In the genomic region with DNA sequence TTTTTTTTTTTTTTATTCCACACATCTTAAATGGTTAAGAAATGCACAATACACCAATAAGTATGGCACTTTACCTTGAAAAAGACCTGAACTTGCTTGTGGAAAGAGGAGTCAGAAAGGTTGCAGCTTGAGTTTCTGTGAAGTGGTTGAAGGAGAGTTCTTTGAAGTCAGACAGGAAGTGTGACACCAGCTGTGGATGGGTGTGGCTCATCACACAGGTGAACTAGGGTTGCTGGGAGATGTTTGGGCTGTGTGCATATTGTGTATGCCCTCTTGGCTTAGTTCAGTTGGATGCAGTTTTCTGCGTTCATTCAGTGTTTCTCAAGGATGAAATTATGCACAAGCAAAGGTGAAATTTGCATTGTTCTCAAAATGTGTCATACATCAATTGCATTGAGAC, we compare ENCODE assay signal across 8 cellular contexts. TPM values are rescaled to one million over a fixed set of nuclear protein-coding genes. Genes with fewer than 3 reads are reported as not detected.
DNase-seq lines count a peak whose midpoint lies in the region; ATAC-seq and TF ChIP-seq lines count a peak whose summit lies in the region.

No MANE protein-coding gene starts in this region.

- no peak for TF ChIP-seq POLR2A in body of pancreas (IDR thresholded peaks at IDR 0.05)

- peaks cover 78% of the 10 kb centered on the region for H3K4me1 ChIP-seq in OCI-LY7 (ENCODE audit: insufficient read depth, low read length, poor library complexity, severe bottlenecking)
- H3K4me1 ChIP-seq in body of pancreas: peaks cover 54% of the 10 kb centered on the region

- H3K27me3 ChIP-seq in WERI-Rb-1 (ENCODE audit: insufficient read depth, low read depth, severe bottlenecking) (no peaks in the 10 kb centered on the region), body of pancreas (no peaks in the 10 kb centered on the region)

- DNase-seq in OCI-LY7 (ENCODE audit: low spot score) (peak; percentile 85), WERI-Rb-1 (no peak), body of pancreas (no peak), GM19240 (ENCODE audit: insufficient read length, low spot score) (no peak), NCI-H524 treated with DMSO at 0.1 percent for 48 hours (lab: John Stamatoyannopoulos, UW) (no peak)
- DNase-seq in activated gamma-delta T cell treated with anti-CD3 and anti-CD28 coated beads, Interleukin-2, amount 50 U/mL, for 16 hours (ENCODE audit: low read depth): peak; percentile 43

- peak; percentile 45 for ATAC-seq in GM21447 (IDR thresholded peaks at IDR 0.05; ENCODE audit: unreplicated experiment)
- no peak for ATAC-seq in body of pancreas

- H3K9me2 ChIP-seq in OCI-LY7 (ENCODE audit: insufficient read depth, low read length): no peaks in the 10 kb centered on the region

- BruUV-seq in OCI-LY7 (replicated peaks; lab: Mats Ljungman, UMichigan): no TSS peak

- H3K36me3 ChIP-seq in OCI-LY7 (ENCODE audit: insufficient read depth, low read length) (peaks cover 88% of the 10 kb centered on the region), WERI-Rb-1 (peaks cover 97% of the 10 kb centered on the region), body of pancreas (replicated peaks in 1 of 2; ENCODE audit: insufficient read depth in 1 of 2, low read depth in 2 of 2) (peaks cover 0 to 18% of the 10 kb centered on the region in 2 donors)

- peaks cover 82% of the 10 kb centered on the region for H3K79me2 ChIP-seq in OCI-LY7 (ENCODE audit: insufficient read depth, low read depth, low read length)

- POLR2A ChIA-PET in OCI-LY7 (lab: Charles Lee): interaction anchor here (1.0 to 1.7 kb wide), 2 partner anchors 8 to 36 kb away, joined by 6 to 8 read pairs; no protein-coding TSS in a partner anchor

- H3K4me2 ChIP-seq in OCI-LY7 (ENCODE audit: low read length): peak overlapping the region; percentile 58

- no peak overlapping the region for H2AFZ ChIP-seq in OCI-LY7 (ENCODE audit: low read length)

- CTCF ChIA-PET in OCI-LY7 (lab: Charles Lee; ENCODE audit: unreplicated experiment): interaction anchor here (1.0 to 1.1 kb wide), 2 partner anchors 11 to 36 kb away, joined by 3 to 4 read pairs; no protein-coding TSS in a partner anchor

- H3K9me3 ChIP-seq in OCI-LY7 (ENCODE audit: low read length): no peaks in the 10 kb centered on the region
- H3K9me3 ChIP-seq in WERI-Rb-1 (ENCODE audit: severe bottlenecking): no peaks in the 10 kb centered on the region
- H3K9me3 ChIP-seq in body of pancreas: no peaks in the 10 kb centered on the region

- peak overlapping the region; percentile 17 for H3K4me3 ChIP-seq in OCI-LY7 (ENCODE audit: low read depth, low read length, poor library complexity, severe bottlenecking)
- H3K4me3 ChIP-seq in skin epidermis: no peak overlapping the region
- H3K4me3 ChIP-seq in WERI-Rb-1 (ENCODE audit: low read depth, low read length): no peak overlapping the region
- no peak overlapping the region for H3K4me3 ChIP-seq in body of pancreas

- peak overlapping the region; percentile 54 for H3K27ac ChIP-seq in OCI-LY7 (ENCODE audit: low read depth, low read length, poor library complexity, severe bottlenecking)
- peak overlapping the region in 13 of 21 experiments; percentile 18 to 95 (median 51) for H3K27ac ChIP-seq in skin epidermis
- H3K27ac ChIP-seq in WERI-Rb-1: no peak overlapping the region
- H3K27ac ChIP-seq in body of pancreas: no peak overlapping the region

- intact Hi-C loops in OCI-LY7 (cut with micrococcal nuclease; ENCODE audit: unreplicated experiment): loop anchor here (10.0 kb wide), 2 partner anchors 277 to 457 kb away; partner anchors contain the start of gene ABHD2
- intact Hi-C loops in body of pancreas (cut with DNase I): no loop called here

- WGBS in body of pancreas, 2 donors: 89 to 91% methylated on average over 1 of the region's 1 CpG

- TF ChIP-seq CTCF in OCI-LY7 (conservative IDR thresholded peaks at IDR 0.05; ENCODE audit: low read length): no peak
- no peak for TF ChIP-seq CTCF in WERI-Rb-1 (IDR thresholded peaks at IDR 0.05; ENCODE audit: low read depth, low read length)
- no peak for TF ChIP-seq CTCF in body of pancreas (IDR thresholded peaks at IDR 0.05)

- peaks cover 57% of the 10 kb centered on the region for H4K20me1 ChIP-seq in OCI-LY7 (ENCODE audit: insufficient read depth, low read length)

RNA-seq across cellular contexts. Expression of gene AEN, which starts 6.3 kb away (rescaled TPM):
- total RNA-seq in OCI-LY7 (2014; rRNA removed; shearing (Covaris generic)): 55.9 and 66.6 TPM in 2 replicates
- total RNA-seq in OCI-LY7 (2022) (41.7 and 43.1 TPM in 2 replicates), body of pancreas (10 to 100 TPM; 20.4 to 23.3 TPM)

RNA-seq across cellular contexts. Expression of gene ISG20, which starts 11.4 kb away (rescaled TPM):
- total RNA-seq in OCI-LY7 (2014; rRNA removed; shearing (Covaris generic)): 345 and 502 TPM in 2 replicates
- total RNA-seq in OCI-LY7 (2022): 244 and 310 TPM in 2 replicates
- 10 to 100 TPM in 1 of 2 donors, 1 to 10 TPM in 1; 2.9 to 25.4 TPM for total RNA-seq in body of pancreas

Comparison
In these comparisons a context has a peak if more than half of its experiments do, and no peak if none do; other contexts are left out.
1. DNase-seq: peak in OCI-LY7 (single experiment) and activated gamma-delta T cell treated with anti-CD3 and anti-CD28 coated beads, Interleukin-2, amount 50 U/mL, for 16 hours (single experiment); none in WERI-Rb-1 (single experiment), body of pancreas (0 of 4), GM19240 (single experiment) and NCI-H524 treated with DMSO at 0.1 percent for 48 hours (single experiment).
2. H3K27ac ChIP-seq: peak in OCI-LY7 (single experiment) and skin epidermis (13 of 21); none in WERI-Rb-1 (single experiment) and body of pancreas (0 of 4).
3. RNA of gene ISG20, which starts 11.4 kb away (total RNA-seq): 244 to 502 TPM in OCI-LY7; 2.9 to 25.4 TPM in body of pancreas; every median in the first group is over 4 times any median in the second.